ENCODE assay signal across 13 cellular contexts in the genomic region with DNA sequence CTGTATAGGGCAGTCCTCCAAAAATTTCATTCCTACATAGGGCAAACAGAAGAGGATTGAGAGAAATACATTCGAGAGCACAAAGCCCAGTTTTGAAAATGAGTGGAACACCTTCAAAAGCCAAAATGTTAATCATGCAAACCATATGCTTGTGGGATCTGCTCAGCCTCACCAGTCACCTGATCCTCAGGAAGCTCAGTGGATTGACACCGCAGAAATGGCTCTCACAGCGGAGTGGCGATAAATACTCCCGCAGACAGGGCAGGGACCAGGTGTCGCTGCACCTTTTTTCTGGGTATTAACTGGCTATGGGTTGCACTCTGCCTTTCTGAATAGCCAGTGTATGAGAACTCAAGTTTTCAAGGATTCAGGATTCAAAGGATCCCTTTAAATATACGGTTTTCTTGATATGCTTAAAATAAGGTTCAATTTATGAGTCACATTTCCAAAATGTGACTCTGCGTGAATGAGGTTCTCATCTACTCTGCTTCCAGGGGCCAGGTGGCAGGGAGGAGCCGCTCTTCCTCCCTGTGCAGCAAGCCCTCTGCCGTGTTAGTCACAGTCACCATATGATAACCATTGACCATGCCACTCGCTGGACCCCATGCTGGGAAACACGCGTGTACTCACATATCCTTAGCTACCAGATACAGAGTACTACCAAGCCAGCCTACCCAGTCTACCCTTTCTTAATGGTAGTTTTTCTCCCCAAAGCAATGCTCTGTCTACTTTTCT. TPM values are rescaled to one million over a fixed set of nuclear protein-coding genes. Genes with fewer than 3 reads are reported as not detected.
A peak's percentile ranks its signal among the peaks of the same experiment; 100 is the strongest.
DNase-seq lines count a peak whose midpoint lies in the region; ATAC-seq, FAIRE-seq and TF ChIP-seq lines count a peak whose summit lies in the region.
"Had no signal": no experiment of that assay in that cellular context is flagged by ENCODE, and none has a peak within 500 bp of the region (broad histone marks: within the 10 kb centered on the region; RNA-seq: fewer than 3 reads in every experiment).

No MANE protein-coding gene starts in this region.

- H3K4me3 Mint-ChIP-seq in stimulated activated naive B cell treated with anti-CD40 and anti-IgM and Interleukin-4, amounts not matched to agents 10 μg/mL and 1 μg/mL and 100 μg/mL, for 72 hours: peak overlapping the region; percentile 52 to 63

- H3K27me3 ChIP-seq in OCI-LY1 (ENCODE audit: insufficient read depth, low read length): no peaks in the 10 kb centered on the region
- H3K27me3 ChIP-seq in K562 (ENCODE audit: control insufficient read depth in 2 of 2, insufficient read depth in 2 of 2, low read length in 2 of 2): peaks cover 3 to 36% of the 10 kb centered on the region in 2 experiments; a peak in 4 of 5 replicates
- H3K27me3 ChIP-seq in osteoblast (ENCODE audit: insufficient read depth, low read length): peaks cover 46% of the 10 kb centered on the region

- no peak for ATAC-seq in K562
- ATAC-seq in stimulated activated naive B cell treated with anti-CD40 and anti-IgM and Interleukin-4, amounts not matched to agents 10 μg/mL and 1 μg/mL and 100 μg/mL, for 72 hours (replicated peaks): no peak
- ATAC-seq: esophagus mucosa had no signal

- peaks cover 82% of the 10 kb centered on the region for H3K4me1 ChIP-seq in OCI-LY1 (ENCODE audit: insufficient read depth, low read length, severe bottlenecking)
- H3K4me1 ChIP-seq in K562 (replicated peaks in 1 of 2; ENCODE audit: control insufficient read depth in 2 of 2, insufficient read depth in 2 of 2, low read length in 2 of 2): no peaks in the 10 kb centered on the region; a peak in 2 of 5 replicates
- no peaks in the 10 kb centered on the region for H3K4me1 ChIP-seq in osteoblast (ENCODE audit: insufficient read depth, low read length)
- H3K4me1 ChIP-seq: prostate gland had no signal

- H3K36me3 Mint-ChIP-seq in stimulated activated naive B cell treated with anti-CD40 and anti-IgM and Interleukin-4, amounts not matched to agents 10 μg/mL and 1 μg/mL and 100 μg/mL, for 72 hours: no peaks in the 10 kb centered on the region

- TF ChIP-seq CTCF in OCI-LY1 (IDR thresholded peaks at IDR 0.05; ENCODE audit: low read length): peak; percentile 4; the same call in 1 of the 2 replicates
- TF ChIP-seq CTCF in K562 (IDR thresholded peaks at IDR 0.05 in 2 of 3, conservative IDR thresholded peaks at IDR 0.05 in 1 of 3; ENCODE audit: insufficient read depth in 2 of 3, low read depth in 1 of 3, low read length in 3 of 3): no peak
- TF ChIP-seq CTCF in osteoblast (IDR thresholded peaks at IDR 0.05; ENCODE audit: extremely low read depth, low read depth, low read length): no peak

- FAIRE-seq in K562 (lab: Jason Lieb, UNC): no peak

- no peaks in the 10 kb centered on the region for H3K9me2 ChIP-seq in OCI-LY1 (ENCODE audit: low read depth, low read length)

- H3K9me3 ChIP-seq in OCI-LY1 (ENCODE audit: low read length) (no peaks in the 10 kb centered on the region), K562 (replicated peaks; ENCODE audit: control insufficient read depth, insufficient read depth, low read depth, low read length) (no peaks in the 10 kb centered on the region), osteoblast (ENCODE audit: low read depth, low read length) (no peaks in the 10 kb centered on the region)
- H3K9me3 ChIP-seq: prostate gland had no signal

- H3K9me3 Mint-ChIP-seq in stimulated activated naive B cell treated with anti-CD40 and anti-IgM and Interleukin-4, amounts not matched to agents 10 μg/mL and 1 μg/mL and 100 μg/mL, for 72 hours: no peaks in the 10 kb centered on the region

- H3K79me2 ChIP-seq in OCI-LY1 (ENCODE audit: insufficient read depth, low read length) (no peaks in the 10 kb centered on the region), K562 (ENCODE audit: control insufficient read depth, insufficient read depth, low read length) (no peaks in the 10 kb centered on the region), osteoblast (ENCODE audit: insufficient read depth, low read length) (no peaks in the 10 kb centered on the region)

- no peaks in the 10 kb centered on the region for H4K20me1 ChIP-seq in OCI-LY1 (ENCODE audit: insufficient read depth, low read length)
- no peaks in the 10 kb centered on the region; the same call in 1 of the 2 replicates for H4K20me1 ChIP-seq in K562 (replicated peaks; ENCODE audit: control insufficient read depth, insufficient read depth, low read length)
- H4K20me1 ChIP-seq in osteoblast (ENCODE audit: insufficient read depth, low read length): no peaks in the 10 kb centered on the region

- H3K4me1 Mint-ChIP-seq in stimulated activated naive B cell treated with anti-CD40 and anti-IgM and Interleukin-4, amounts not matched to agents 10 μg/mL and 1 μg/mL and 100 μg/mL, for 72 hours: peaks cover 68 to 84% of the 10 kb centered on the region in 2 donors

- H3K4me3 ChIP-seq in OCI-LY1 (ENCODE audit: low read depth, low read length, poor library complexity, severe bottlenecking): peak overlapping the region; percentile 21
- no peak overlapping the region for H3K4me3 ChIP-seq in K562
- H3K4me3 ChIP-seq in osteoblast (ENCODE audit: insufficient read depth, low read length): no peak overlapping the region
- H3K4me3 ChIP-seq: prostate gland had no signal

- peak; percentile 33 for DNase-seq in activated naive CD4-positive, alpha-beta T cell treated with Interleukin-2 at 50 U/mL for 16 hours
- DNase-seq in activated naive CD4-positive, alpha-beta T cell treated with anti-CD3 and anti-CD28 coated beads, Interleukin-2, amount 50 U/mL, for 16 hours: no peak
- DNase-seq in K562 (ENCODE audit: extremely low read depth in 1 of 4, low spot score in 3 of 4) (no peak), osteoblast (ENCODE audit: insufficient read length, low spot score, missing footprints) (no peak), Ammon's horn (ENCODE audit: low spot score) (no peak), cortex of kidney (lab: John Stamatoyannopoulos, UW) (no peak)
- DNase-seq in stimulated activated naive B cell treated with anti-CD40 and anti-IgM and Interleukin-4, amounts not matched to agents 10 μg/mL and 1 μg/mL and 100 μg/mL, for 72 hours: no peak
- DNase-seq: mesendoderm, NCI-H2081 had no signal

- no peaks in the 10 kb centered on the region for H3F3A ChIP-seq in OCI-LY1 (ENCODE audit: insufficient read depth, low read length)

- H2AFZ ChIP-seq in OCI-LY1 (ENCODE audit: low read length) (no peak overlapping the region), K562 (ENCODE audit: low read depth, low read length) (no peak overlapping the region), osteoblast (ENCODE audit: low read length) (no peak overlapping the region)

- no peak overlapping the region for H3K27ac Mint-ChIP-seq in stimulated activated naive B cell treated with anti-CD40 and anti-IgM and Interleukin-4, amounts not matched to agents 10 μg/mL and 1 μg/mL and 100 μg/mL, for 72 hours

- no peak for TF ChIP-seq RAD21 in K562 (CRISPR knock-in tag; conservative IDR thresholded peaks at IDR 0.05 in 1 of 2, IDR thresholded peaks at IDR 0.05 in 1 of 2)

- H3K36me3 ChIP-seq in OCI-LY1 (ENCODE audit: insufficient read depth, low read length) (no peaks in the 10 kb centered on the region), K562 (ENCODE audit: control insufficient read depth, insufficient read depth, low read length) (no peaks in the 10 kb centered on the region), osteoblast (ENCODE audit: insufficient read depth, low read length) (no peaks in the 10 kb centered on the region)
- H3K36me3 ChIP-seq: prostate gland had no signal

- no TSS peak for BruUV-seq in K562 (replicated peaks; lab: Mats Ljungman, UMichigan)

- TF ChIP-seq EP300 in K562 (IDR thresholded peaks at IDR 0.05; ENCODE audit: low read length): no peak

- H3K27me3 Mint-ChIP-seq in stimulated activated naive B cell treated with anti-CD40 and anti-IgM and Interleukin-4, amounts not matched to agents 10 μg/mL and 1 μg/mL and 100 μg/mL, for 72 hours: no peaks in the 10 kb centered on the region

- peak overlapping the region; percentile 97 for H3K27ac ChIP-seq in OCI-LY1 (ENCODE audit: low read depth, low read length, poor library complexity, severe bottlenecking)
- H3K27ac ChIP-seq in K562 (ENCODE audit: extremely low read depth, low read depth, low read length): no peak overlapping the region
- no peak overlapping the region for H3K27ac ChIP-seq in osteoblast (ENCODE audit: low read depth, low read length)
- H3K27ac ChIP-seq: prostate gland had no signal

- in situ Hi-C loops in K562 (cut with MboI): loop anchor here (10.0 kb wide), 1 partner anchor 303 kb away; the partner anchor contains the start of gene NEK5

- no peak for TF ChIP-seq POLR2A in K562 (conservative IDR thresholded peaks at IDR 0.05)

- peak overlapping the region; percentile 56 for H3K4me2 ChIP-seq in OCI-LY1 (ENCODE audit: low read length)
- H3K4me2 ChIP-seq in K562 (ENCODE audit: insufficient read depth, low read length): no peak overlapping the region
- H3K4me2 ChIP-seq in osteoblast (ENCODE audit: insufficient read depth, low read length): no peak overlapping the region

- POLR2A ChIA-PET in K562 (lab: Yijun Ruan, JAX): no interaction called here

- WGBS in K562 (ENCODE audit: insufficient coverage, low coverage, missing lambda C conversion rate): 5% methylated on average over 12 of the region's 13 CpGs

- CTCF ChIA-PET in K562 (lab: Yijun Ruan, JAX; ENCODE audit: low intra/inter-chr PET ratio): no interaction called here

- intact Hi-C loops in K562 (cut with micrococcal nuclease): no loop called here

- H3K9me1 ChIP-seq in K562 (ENCODE audit: control insufficient read depth, insufficient read depth, low read length): no peaks in the 10 kb centered on the region

- H3K9ac ChIP-seq in OCI-LY1 (ENCODE audit: low read length) (peak overlapping the region; percentile 40; the same call in 1 of the 2 replicates), K562 (ENCODE audit: insufficient read depth in 1 of 2, low read depth in 2 of 2, low read length in 2 of 2) (no peak overlapping the region)

RNA-seq across cellular contexts. Expression of gene DHRS12, which starts 18.3 kb away (rescaled TPM):
- 1.9 and 3.0 TPM in 2 replicates for total RNA-seq in K562 (2011; cell fraction: chromatin; rRNA removed; ENCODE audit: low replicate concordance)
- 1.0 and 1.2 TPM in 2 replicates for total RNA-seq in K562 (2011; cell fraction: nucleolus; rRNA removed)
- 2.5 TPM in 2 replicates for total RNA-seq in K562 (2011; cell fraction: nucleoplasm; rRNA removed)
- total RNA-seq in K562 (2014; rRNA removed) (0.94 and 1.8 TPM in 2 replicates), K562 (2014; rRNA removed; fragmentation: Illumina TruSeq; extraction: Trizol) (0.77 and 1.5 TPM in 2 replicates), K562 (2015; rRNA removed; fragmentation: Illumina TruSeq; extraction: Trizol) (0.76 and 1.5 TPM in 2 replicates), K562 (2021) (1.1 and 1.2 TPM in 2 replicates), osteoblast (3.3 and 3.8 TPM in 2 replicates)
- polyA plus RNA-seq in K562 (2011; rRNA removed) (2.4 and 2.7 TPM in 2 replicates), K562 (2014; fragmentation: Illumina TruSeq; extraction: Trizol) (0.93 and 0.98 TPM in 2 replicates), K562 (2014; fragmentation: Nextera tagmentation; extraction: Ambion mirVana) (under 1 TPM; 0.62 to 0.69 TPM), K562 (2014; rRNA removed) (0.82 and 1.1 TPM in 2 replicates)
- polyA plus RNA-seq in K562 (2011; cell fraction: cytosol; rRNA removed): 1.2 and 1.4 TPM in 2 replicates
- 3.3 and 4.5 TPM in 2 replicates for polyA plus RNA-seq in K562 (2011; cell fraction: nucleus; rRNA removed)
- polyA plus RNA-seq in K562 (2012): 2.3 and 2.4 TPM in 2 replicates
- 0.88 and 1.7 TPM in 2 replicates for polyA minus RNA-seq in K562 (2011; rRNA and poly(A)+ RNA removed)
- polyA minus RNA-seq in K562 (2011; cell fraction: cytosol; rRNA and poly(A)+ RNA removed): not detected in 2 replicates
- polyA minus RNA-seq in K562 (2011; cell fraction: nucleus; rRNA and poly(A)+ RNA removed): 1.5 and 2.3 TPM in 2 replicates

RNA-seq across cellular contexts. Expression of gene TMEM272, which starts 22.7 kb away (rescaled TPM):
- total RNA-seq in K562 (2011; cell fraction: chromatin; rRNA removed; ENCODE audit: low replicate concordance): 0.30 and 0.48 TPM in 2 replicates
- 0.13 and 0.17 TPM in 2 replicates for total RNA-seq in K562 (2011; cell fraction: nucleolus; rRNA removed)
- 0.44 and 0.53 TPM in 2 replicates for total RNA-seq in K562 (2011; cell fraction: nucleoplasm; rRNA removed)
- total RNA-seq in K562 (2014; rRNA removed) (0.04 TPM in 1 of 2 replicates, not detected in the other), K562 (2014; rRNA removed; fragmentation: Illumina TruSeq; extraction: Trizol) (0.04 and 0.06 TPM in 2 replicates), K562 (2015; rRNA removed; fragmentation: Illumina TruSeq; extraction: Trizol) (0.11 and 0.15 TPM in 2 replicates), K562 (2021) (0.09 and 0.16 TPM in 2 replicates), osteoblast (not detected in 2 replicates)
- polyA plus RNA-seq in K562 (2011; rRNA removed) (0.04 and 0.07 TPM in 2 replicates), K562 (2014; fragmentation: Illumina TruSeq; extraction: Trizol) (0.06 and 0.15 TPM in 2 replicates), K562 (2014; fragmentation: Nextera tagmentation; extraction: Ambion mirVana) (under 1 TPM in 1 of 2 experiments, not detected in 1; 0.07 TPM), K562 (2014; rRNA removed) (0.05 and 0.09 TPM in 2 replicates)
- 0.01 and 0.06 TPM in 2 replicates for polyA plus RNA-seq in K562 (2011; cell fraction: cytosol; rRNA removed)
- polyA plus RNA-seq in K562 (2011; cell fraction: nucleus; rRNA removed): 0.40 and 0.91 TPM in 2 replicates
- polyA plus RNA-seq in K562 (2012): 0.09 and 0.11 TPM in 2 replicates
- 0.07 and 0.21 TPM in 2 replicates for polyA minus RNA-seq in K562 (2011; rRNA and poly(A)+ RNA removed)
- not detected in 2 replicates for polyA minus RNA-seq in K562 (2011; cell fraction: cytosol; rRNA and poly(A)+ RNA removed)
- 0.13 and 0.33 TPM in 2 replicates for polyA minus RNA-seq in K562 (2011; cell fraction: nucleus; rRNA and poly(A)+ RNA removed)
- total RNA-seq: esophagus mucosa, RPMI7951 had no signal

RNA-seq across cellular contexts. Expression of gene CCDC70, which starts 39.5 kb away (rescaled TPM):
- total RNA-seq in K562 (2011; cell fraction: chromatin; rRNA removed; ENCODE audit: low replicate concordance): not detected in 2 replicates
- not detected in 2 replicates for total RNA-seq in K562 (2011; cell fraction: nucleolus; rRNA removed)
- total RNA-seq in K562 (2011; cell fraction: nucleoplasm; rRNA removed): not detected in 2 replicates
- total RNA-seq in K562 (2014; rRNA removed): not detected in 2 replicates
- not detected in 2 replicates for total RNA-seq in K562 (2014; rRNA removed; fragmentation: Illumina TruSeq; extraction: Trizol)
- total RNA-seq in K562 (2015; rRNA removed; fragmentation: Illumina TruSeq; extraction: Trizol): 0.19 TPM in 1 of 2 replicates, not detected in the other
- not detected in 2 replicates for total RNA-seq in K562 (2021)
- polyA plus RNA-seq in K562 (2011; rRNA removed): not detected in 2 replicates
- not detected in 2 replicates for polyA plus RNA-seq in K562 (2011; cell fraction: cytosol; rRNA removed)
- polyA plus RNA-seq in K562 (2011; cell fraction: nucleus; rRNA removed): not detected in 2 replicates
- polyA plus RNA-seq in K562 (2012): 0.17 and 0.25 TPM in 2 replicates
- not detected in 2 replicates for polyA plus RNA-seq in K562 (2014; fragmentation: Illumina TruSeq; extraction: Trizol)
- polyA plus RNA-seq in K562 (2014; fragmentation: Nextera tagmentation; extraction: Ambion mirVana): not detected
- not detected in 2 replicates for polyA plus RNA-seq in K562 (2014; rRNA removed)
- not detected in 2 replicates for polyA minus RNA-seq in K562 (2011; rRNA and poly(A)+ RNA removed)
- polyA minus RNA-seq in K562 (2011; cell fraction: cytosol; rRNA and poly(A)+ RNA removed): not detected in 2 replicates
- polyA minus RNA-seq in K562 (2011; cell fraction: nucleus; rRNA and poly(A)+ RNA removed): not detected in 2 replicates
- not detected in 2 replicates for total RNA-seq in osteoblast
- total RNA-seq: esophagus mucosa, RPMI7951 had no signal
